In genomic region chr1:16354619-16355018, GRCh38 we compare ENCODE assay signal across 23 cellular contexts. TPM values are rescaled to one million over a fixed set of nuclear protein-coding genes. Genes with fewer than 3 reads are reported as not detected.
A peak's percentile ranks its signal among the peaks of the same experiment; 100 is the strongest.
DNase-seq lines count a peak whose midpoint lies in the region; ATAC-seq, FAIRE-seq and TF ChIP-seq lines count a peak whose summit lies in the region.
"Had no signal": no experiment of that assay in that cellular context is flagged by ENCODE, and none has a peak within 500 bp of the region (broad histone marks: within the 10 kb centered on the region; RNA-seq: fewer than 3 reads in every experiment).

No MANE protein-coding gene starts in this region.

- peaks cover 2% of the 10 kb centered on the region for H3K36me3 Mint-ChIP-seq in activated CD4-positive, alpha-beta T cell treated with anti-CD3 and anti-CD28 coated beads, Interleukin-2, amount 10 ng/mL, durations not matched to agents 24 days and 14 days (ENCODE audit: low read depth)
- peaks cover 9% of the 10 kb centered on the region for H3K36me3 Mint-ChIP-seq in CD4-positive, alpha-beta T cell (ENCODE audit: low read depth)
- no peaks in the 10 kb centered on the region for H3K36me3 Mint-ChIP-seq in immature natural killer cell

- no peak for TF ChIP-seq CTCF in CD4-positive, alpha-beta T cell (IDR thresholded peaks at IDR 0.05)
- no peak for TF ChIP-seq CTCF in tibial artery (IDR thresholded peaks at IDR 0.05)

- H3K9me3 Mint-ChIP-seq in activated CD4-positive, alpha-beta T cell treated with anti-CD3 and anti-CD28 coated beads, Interleukin-2, amount 10 ng/mL, durations not matched to agents 24 days and 14 days = no peaks in the 10 kb centered on the region
- H3K9me3 Mint-ChIP-seq in CD4-positive, alpha-beta T cell = no peaks in the 10 kb centered on the region
- no peaks in the 10 kb centered on the region for H3K9me3 Mint-ChIP-seq in immature natural killer cell

- H3K4me3 ChIP-seq in tibial artery = no peak overlapping the region
- no peak overlapping the region for H3K4me3 ChIP-seq in MG63

- peaks cover 0 to 31% (median 15%) of the 10 kb centered on the region in 4 donors for H3K4me1 ChIP-seq in tibial artery

- H3K27me3 ChIP-seq in CD4-positive, alpha-beta T cell (ENCODE audit: control insufficient read depth, insufficient read depth, low read length) = no peaks in the 10 kb centered on the region
- no peaks in the 10 kb centered on the region for H3K27me3 ChIP-seq in tibial artery
- H3K27me3 ChIP-seq in MG63 = no peaks in the 10 kb centered on the region

- no peaks in the 10 kb centered on the region for H3K36me3 ChIP-seq in tibial artery
- no peaks in the 10 kb centered on the region for H3K36me3 ChIP-seq in MG63

- no peaks in the 10 kb centered on the region for H3K27me3 Mint-ChIP-seq in activated CD4-positive, alpha-beta T cell treated with anti-CD3 and anti-CD28 coated beads, Interleukin-2, amount 10 ng/mL, durations not matched to agents 24 days and 14 days
- H3K27me3 Mint-ChIP-seq in CD4-positive, alpha-beta T cell = no peaks in the 10 kb centered on the region
- peaks cover 0 to 10% (median 7%) of the 10 kb centered on the region in 3 donors for H3K27me3 Mint-ChIP-seq in immature natural killer cell (ENCODE audit: low read depth in 3 of 3)

- no peak overlapping the region for H3K27ac Mint-ChIP-seq in activated CD4-positive, alpha-beta T cell treated with anti-CD3 and anti-CD28 coated beads, Interleukin-2, amount 10 ng/mL, durations not matched to agents 24 days and 14 days
- no peak overlapping the region for H3K27ac Mint-ChIP-seq in CD4-positive, alpha-beta T cell
- peak overlapping the region in 1 of 6 donors; percentile 82 for H3K27ac Mint-ChIP-seq in immature natural killer cell

- no peak overlapping the region for H3K4me3 Mint-ChIP-seq in activated CD4-positive, alpha-beta T cell treated with anti-CD3 and anti-CD28 coated beads, Interleukin-2, amount 10 ng/mL, durations not matched to agents 24 days and 14 days
- H3K4me3 Mint-ChIP-seq in CD4-positive, alpha-beta T cell = peak overlapping the region; percentile 58
- H3K4me3 Mint-ChIP-seq in immature natural killer cell = peak overlapping the region in 3 of 5 donors; percentile 2 to 21 (median 6)

- no peak for TF ChIP-seq POLR2A in H54 (IDR thresholded peaks at IDR 0.05; ENCODE audit: low read depth, low read length)

- peaks cover 21% of the 10 kb centered on the region for H3K4me1 Mint-ChIP-seq in activated CD4-positive, alpha-beta T cell treated with anti-CD3 and anti-CD28 coated beads, Interleukin-2, amount 10 ng/mL, durations not matched to agents 24 days and 14 days
- peaks cover 29% of the 10 kb centered on the region for H3K4me1 Mint-ChIP-seq in CD4-positive, alpha-beta T cell (ENCODE audit: low read depth)
- peaks cover 26 to 31% of the 10 kb centered on the region in 2 donors for H3K4me1 Mint-ChIP-seq in immature natural killer cell

- CTCF ChIA-PET in CD4-positive, alpha-beta T cell (lab: Charles Lee) = interaction anchor here (3.8 kb wide), 1 partner anchor 10 kb away, joined by 51 read pairs; no protein-coding TSS in a partner anchor

- no peak for FAIRE-seq in H54 (lab: Jason Lieb, UNC)
- FAIRE-seq: GM19239 had no signal

- peak; percentile 54 for DNase-seq in activated CD4-positive, alpha-beta T cell treated with anti-CD3 and anti-CD28 coated beads, Interleukin-2, amount 10 ng/mL, durations not matched to agents 24 days and 14 days
- DNase-seq in activated CD4-positive, alpha-beta T cell treated with anti-CD3 and anti-CD28 coated beads, Interleukin-2, amount 50 U/mL, for 4 hours = no peak
- no peak for DNase-seq in CD4-positive, alpha-beta T cell
- no peak for DNase-seq in immature natural killer cell
- peak in 1 of 2 donors; percentile 67 for DNase-seq in tibial artery
- DNase-seq in H54 (ENCODE audit: insufficient read length, low spot score) = no peak
- no peak for DNase-seq in NCI-H1417 (lab: John Stamatoyannopoulos, UW)
- no peak for DNase-seq in MG63
- DNase-seq: 8988T, EL, GF-D8, GOT3, Kasumi-1, NCI-H1417 treated with DMSO at 0.1 percent for 48 hours, NCI-H187, NCI-H2107, NCI-H446 treated with DMSO at 0.1 percent for 48 hours, NCI-H526 treated with DMSO at 0.1 percent for 48 hours, OCI-M1, Right ventricle myocardium superior had no signal

- H3K9me3 ChIP-seq in CD4-positive, alpha-beta T cell (ENCODE audit: control insufficient read depth, low read length) = no peaks in the 10 kb centered on the region
- no peaks in the 10 kb centered on the region for H3K9me3 ChIP-seq in tibial artery
- no peaks in the 10 kb centered on the region for H3K9me3 ChIP-seq in MG63

- ATAC-seq in CD4-positive, alpha-beta T cell (ENCODE audit: poor library complexity) = no peak
- ATAC-seq: HCT116 had no signal

- intact Hi-C loops in activated CD4-positive, alpha-beta T cell treated with anti-CD3 and anti-CD28 coated beads, Interleukin-2, amount 10 ng/mL, durations not matched to agents 24 days and 14 days (cut with micrococcal nuclease) = no loop called here
- intact Hi-C loops in CD4-positive, alpha-beta T cell (cut with DNase I, micrococcal nuclease) = loop anchor here in 1 of 2 experiments (5.0 kb wide), 5 partner anchors 88 to 827 kb away; partner anchors contain the start of genes DNAJC16, NECAP2 and SPEN
- intact Hi-C loops in tibial artery (cut with DNase I; ENCODE audit: low total_unique reads) = loop anchor here (5.0 to 10.0 kb wide), 2 partner anchors 60 to 107 kb away; no protein-coding TSS in a partner anchor

- no peak overlapping the region for H3K27ac ChIP-seq in CD4-positive, alpha-beta T cell (ENCODE audit: low read depth, low read length)
- peak overlapping the region; percentile 87 to 91 for H3K27ac ChIP-seq in tibial artery
- H3K27ac ChIP-seq: C4-2B had no signal

- POLR2A ChIA-PET in CD4-positive, alpha-beta T cell (lab: Charles Lee) = interaction anchor here (2.0 kb wide), 1 partner anchor 13 kb away, joined by 6 read pairs; the partner anchor contains the start of gene SZRD1

RNA-seq across cellular contexts. Expression of gene FBXO42, which starts 2.3 kb away (rescaled TPM):
- total RNA-seq in activated CD4-positive, alpha-beta T cell treated with anti-CD3 and anti-CD28 coated beads, Interleukin-2, amount 10 ng/mL, durations not matched to agents 24 days and 14 days = 20.4 and 20.8 TPM in 2 replicates
- total RNA-seq in CD4-positive, alpha-beta T cell = 10 to 100 TPM; 14.3 to 14.9 TPM
- 10 to 100 TPM; 12.2 to 26.2 (median 24.7) TPM for polyA plus RNA-seq in immature natural killer cell
- 14.1 and 19.2 TPM in 2 replicates for total RNA-seq in MG63 (2014; rRNA removed; shearing (Covaris generic); ENCODE audit: low replicate concordance)

RNA-seq across cellular contexts. Expression of gene SZRD1, which starts 12.4 kb away (rescaled TPM):
- total RNA-seq in activated CD4-positive, alpha-beta T cell treated with anti-CD3 and anti-CD28 coated beads, Interleukin-2, amount 10 ng/mL, durations not matched to agents 24 days and 14 days = 195 and 200 TPM in 2 replicates
- total RNA-seq in CD4-positive, alpha-beta T cell = 100 to 1,000 TPM; 115 to 120 TPM
- polyA plus RNA-seq in immature natural killer cell = 10 to 100 TPM; 55.8 to 81.5 (median 80.7) TPM
- total RNA-seq in MG63 (2014; rRNA removed; shearing (Covaris generic); ENCODE audit: low replicate concordance) = 81.1 and 101 TPM in 2 replicates
